In genomic region chr4:89024051-89024675, GRCh38 we compare ENCODE assay signal across 8 cellular contexts. TPM values are rescaled to one million over a fixed set of nuclear protein-coding genes. Genes with fewer than 3 reads are reported as not detected.
DNase-seq lines count a peak whose midpoint lies in the region; ATAC-seq, FAIRE-seq and TF ChIP-seq lines count a peak whose summit lies in the region.

No MANE protein-coding gene starts in this region.

- no peaks in the 10 kb centered on the region for H3K9me3 ChIP-seq in T-helper 17 cell (ENCODE audit: control insufficient read depth, low read length, poor library complexity, severe bottlenecking)
- no peaks in the 10 kb centered on the region for H3K9me3 ChIP-seq in colonic mucosa
- no peaks in the 10 kb centered on the region for H3K9me3 ChIP-seq in HepG2 (ENCODE audit: low read length)

- peak; percentile 82 for TF ChIP-seq RAD21 in HepG2 (CRISPR knock-in tag; IDR thresholded peaks at IDR 0.05)

- H3K4me3 Mint-ChIP-seq in T-helper 17 cell = no peak overlapping the region

- no peaks in the 10 kb centered on the region for H4K20me1 ChIP-seq in HepG2 (ENCODE audit: insufficient read depth, low read length)

- H3K27ac ChIP-seq in colonic mucosa (no peak overlapping the region), HepG2 (ENCODE audit: extremely low read length, insufficient read depth, low read length) (no peak overlapping the region)

- POLR2A ChIA-PET in HepG2 (lab: Yijun Ruan, JAX) = no interaction called here

- ATAC-seq in GM18517 (IDR thresholded peaks at IDR 0.05; ENCODE audit: unreplicated experiment) (peak; percentile 97), HG02943 (IDR thresholded peaks at IDR 0.05; ENCODE audit: low read depth, unreplicated experiment) (peak; percentile 97), T-helper 17 cell (peak; percentile 99), HepG2 (peak; percentile 98)

- DNase-seq in AML-193 (lab: John Stamatoyannopoulos, UW) (peak; percentile 81 to 83), NCI-H146 treated with DMSO at 0.1 percent for 48 hours (lab: John Stamatoyannopoulos, UW; ENCODE audit: unreplicated experiment) (peak; percentile 31), T-helper 17 cell (peak in 2 of 3 donors; percentile 10 to 36), colonic mucosa (peak; percentile 77), HepG2 (ENCODE audit: low spot score) (peak; percentile 77)
- peak; percentile 9 to 16 for DNase-seq in stimulated activated CD8-positive, alpha-beta memory T cell treated with anti-CD3 and anti-CD28 coated beads, Interleukin-2, amount 100 ng/mL, for 1 hour (ENCODE audit: low read depth in 2 of 2)

- FAIRE-seq in HepG2 (lab: Jason Lieb, UNC) = peak; percentile 83

- peaks cover 5% of the 10 kb centered on the region for H3K36me3 Mint-ChIP-seq in T-helper 17 cell (ENCODE audit: low read depth)

- H3K79me2 ChIP-seq in HepG2 (ENCODE audit: insufficient read depth, low read length) = no peaks in the 10 kb centered on the region

- H3K27me3 ChIP-seq in colonic mucosa (no peaks in the 10 kb centered on the region), HepG2 (ENCODE audit: control insufficient read depth in 1 of 2, insufficient read depth in 2 of 2, low read length in 2 of 2) (no peaks in the 10 kb centered on the region)

- H3K4me1 Mint-ChIP-seq in T-helper 17 cell = peaks cover 12% of the 10 kb centered on the region

- TF ChIP-seq CTCF in colonic mucosa (IDR thresholded peaks at IDR 0.05) (peak; percentile 59), HepG2 (CRISPR knock-in tag; IDR thresholded peaks at IDR 0.05) (peak; percentile 87)

- H2AFZ ChIP-seq in HepG2 (ENCODE audit: low read length) = no peak overlapping the region

- no peak for TF ChIP-seq POLR2A in HepG2 (IDR thresholded peaks at IDR 0.05; ENCODE audit: insufficient read depth in 1 of 2, low read depth in 2 of 2, low read length in 2 of 2)

- H3K4me3 ChIP-seq in colonic mucosa = no peak overlapping the region
- no peak overlapping the region for H3K4me3 ChIP-seq in HepG2 (replicated peaks in 1 of 3; ENCODE audit: insufficient read depth in 1 of 3, low read depth in 2 of 3, low read length in 3 of 3)

- H3K27me3 Mint-ChIP-seq in T-helper 17 cell = no peaks in the 10 kb centered on the region

- peak overlapping the region; percentile 39 for H3K4me2 ChIP-seq in HepG2 (ENCODE audit: low read depth, low read length)

- 21% methylated on average over 4 of the region's 4 CpGs for WGBS in HepG2 (ENCODE audit: low lambda C conversion rate)

- H3K4me1 ChIP-seq in colonic mucosa = no peaks in the 10 kb centered on the region
- peaks cover 35% of the 10 kb centered on the region for H3K4me1 ChIP-seq in HepG2 (ENCODE audit: insufficient read depth, low read length)

- CTCF ChIA-PET in HepG2 (lab: Yijun Ruan, JAX; ENCODE audit: low intra/inter-chr PET ratio, low total read pairs) = interaction anchor here (1.4 to 3.3 kb wide), 4 partner anchors 206 to 498 kb away, joined by 4 to 78 read pairs (median 12); no protein-coding TSS in a partner anchor

- H3K27ac Mint-ChIP-seq in T-helper 17 cell = no peak overlapping the region

- BruUV-seq in HepG2 (replicated peaks; lab: Mats Ljungman, UMichigan) = no TSS peak

- TF ChIP-seq EP300 in HepG2 (IDR thresholded peaks at IDR 0.05; ENCODE audit: low read depth in 2 of 2, low read length in 2 of 2) (no peak), HepG2 (CRISPR knock-in tag; IDR thresholded peaks at IDR 0.05; ENCODE audit: borderline replicate concordance) (no peak)

- H3K36me3 ChIP-seq in colonic mucosa (no peaks in the 10 kb centered on the region), HepG2 (replicated peaks in 1 of 2; ENCODE audit: control insufficient read depth in 1 of 2, insufficient read depth in 2 of 2, low read length in 2 of 2) (no peaks in the 10 kb centered on the region)

- intact Hi-C loops in colonic mucosa (cut with DNase I) = loop anchor here (10.0 kb wide), 1 partner anchor 319 kb away; no protein-coding TSS in a partner anchor
- intact Hi-C loops in HepG2 (cut with micrococcal nuclease; ENCODE audit: unreplicated experiment) = loop anchor here (1.0 to 10.0 kb wide), 6 partner anchors 201 to 500 kb away; no protein-coding TSS in a partner anchor

- in situ Hi-C loops in HepG2 (cut with HindIII; ENCODE audit: extremely low pct_ligation_motif_present, low pct_unique_long_range_greater_than_20kb) = loop anchor here (5.0 to 10.0 kb wide), 3 partner anchors 207 to 489 kb away; no protein-coding TSS in a partner anchor

- H3K9ac ChIP-seq in colonic mucosa (ENCODE audit: low read depth in 2 of 2, low read length in 2 of 2) (no peak overlapping the region), HepG2 (ENCODE audit: insufficient read depth, low read depth, low read length) (no peak overlapping the region)

TF ChIP-seq in HepG2, 621 proteins besides CTCF, POLR2A, EP300 and RAD21 (continues in another document):
- TF ChIP-seq ZNF780A (CRISPR knock-in tag; IDR thresholded peaks at IDR 0.05) (no peak), CEBPB (IDR thresholded peaks at IDR 0.05; ENCODE audit: borderline replicate concordance, low read depth, low read length) (peak; percentile 67), HOMEZ (CRISPR knock-in tag; IDR thresholded peaks at IDR 0.05; ENCODE audit: low read depth) (0 out of 2 replicates have a peak, but pooled peaks have one; percentile 18), FOXK2 (IDR thresholded peaks at IDR 0.05) (no peak), GATAD2A (CRISPR knock-in tag; IDR thresholded peaks at IDR 0.05) (0 out of 2 replicates have a peak, but pooled peaks have one; percentile 37), SMC3 (IDR thresholded peaks at IDR 0.05; ENCODE audit: low read length) (peak; percentile 98), RXRB (CRISPR knock-in tag; IDR thresholded peaks at IDR 0.05; ENCODE audit: borderline replicate concordance) (0 out of 2 replicates have a peak, but pooled peaks have one; percentile 36), IKZF5 (CRISPR knock-in tag; IDR thresholded peaks at IDR 0.05) (no peak), PHB2 (IDR thresholded peaks at IDR 0.05; ENCODE audit: partially characterized antibody) (no peak), THAP11 (CRISPR knock-in tag; IDR thresholded peaks at IDR 0.05) (0 out of 2 replicates have a peak, but pooled peaks have one; percentile 17), ARNT (IDR thresholded peaks at IDR 0.05) (no peak)

RNA-seq across cellular contexts. Expression of gene FAM13A, which starts 32.8 kb away (rescaled TPM):
- total RNA-seq in T-helper 17 cell = 10 to 100 TPM; 10.8 to 37.5 TPM
- 100 to 1,000 TPM in 1 of 2 donors, 10 to 100 TPM in 1; 34.0 to 248 TPM for total RNA-seq in colonic mucosa
- total RNA-seq in HepG2 (2016; rRNA removed; fragmentation: Illumina TruSeq; extraction: Trizol) = 1.2 and 1.6 TPM in 2 replicates
- 0.71 and 1.4 TPM in 2 replicates for total RNA-seq in HepG2 (2016; cell fraction: cytosol; rRNA removed; fragmentation: Illumina TruSeq; extraction: Trizol; ENCODE audit: low read depth)
- total RNA-seq in HepG2 (2016; cell fraction: insoluble cytoplasmic fraction; rRNA removed; fragmentation: Illumina TruSeq; extraction: Trizol) = 1.1 and 1.3 TPM in 2 replicates
- 0.65 and 1.0 TPM in 2 replicates for total RNA-seq in HepG2 (2016; cell fraction: membrane; rRNA removed; fragmentation: Illumina TruSeq; extraction: Trizol)
- total RNA-seq in HepG2 (2016; cell fraction: nucleus; rRNA removed; fragmentation: Illumina TruSeq; extraction: Trizol) = 2.6 and 3.1 TPM in 2 replicates
- 35.1 and 36.2 TPM in 2 replicates for polyA plus RNA-seq in HepG2 (2011; rRNA removed)
- 18.9 and 26.8 TPM in 2 replicates for polyA plus RNA-seq in HepG2 (2011; cell fraction: cytosol; rRNA removed)
- 61.6 and 61.9 TPM in 2 replicates for polyA plus RNA-seq in HepG2 (2011; cell fraction: nucleus; rRNA removed)
- polyA plus RNA-seq in HepG2 (2012) = 38.3 and 45.6 TPM in 2 replicates
- 0.19 and 0.20 TPM in 2 replicates for polyA plus RNA-seq in HepG2 (2016; cell fraction: cytosol; fragmentation: Illumina TruSeq; extraction: Trizol; ENCODE audit: low read depth)
- polyA plus RNA-seq in HepG2 (2016; cell fraction: insoluble cytoplasmic fraction; fragmentation: Illumina TruSeq; extraction: Trizol; ENCODE audit: low read depth) = 1.0 and 1.2 TPM in 2 replicates
- polyA plus RNA-seq in HepG2 (2016; cell fraction: membrane; fragmentation: Illumina TruSeq; extraction: Trizol; ENCODE audit: low read depth) = 0.33 and 0.39 TPM in 2 replicates
- 1.3 and 1.8 TPM in 2 replicates for polyA plus RNA-seq in HepG2 (2016; cell fraction: nucleus; fragmentation: Illumina TruSeq; extraction: Trizol; ENCODE audit: insufficient read depth, low read depth)
- 22.1 and 78.9 TPM in 2 replicates for polyA minus RNA-seq in HepG2 (2011; rRNA and poly(A)+ RNA removed; ENCODE audit: low replicate concordance)
- polyA minus RNA-seq in HepG2 (2011; cell fraction: cytosol; rRNA and poly(A)+ RNA removed) = 20.6 and 29.7 TPM in 2 replicates
- 290 and 300 TPM in 2 replicates for polyA minus RNA-seq in HepG2 (2011; cell fraction: nucleus; rRNA and poly(A)+ RNA removed)

Comparison
In these comparisons a context has a peak if more than half of its experiments do, and no peak if none do; other contexts are left out.
1. DNase-seq: peak in every context shown above with its lines; median percentile 82 in AML-193; 77 in colonic mucosa; 77 in HepG2; 31 in NCI-H146 treated with DMSO at 0.1 percent for 48 hours; 23 in T-helper 17 cell; 12 in stimulated activated CD8-positive, alpha-beta memory T cell treated with anti-CD3 and anti-CD28 coated beads, Interleukin-2, amount 100 ng/mL, for 1 hour.